In genomic region chr13:91291078-91291477, GRCh38 we compare ENCODE assay signal across 16 cellular contexts.
"Had no signal": no experiment of that assay in that cellular context is flagged by ENCODE, and none has a peak within 500 bp of the region (broad histone marks: within the 10 kb centered on the region; RNA-seq: fewer than 3 reads in every experiment).

No MANE protein-coding gene starts in this region.

- H3K27ac Mint-ChIP-seq: activated naive CD4-positive, alpha-beta T cell treated with anti-CD3 and anti-CD28 coated beads, Interleukin-2, amount 50 U/mL, for 24 hours; activated T-cell treated with anti-CD3 and anti-CD28 coated beads, Interleukin-2, amount 50 U/mL, for 72 hours; natural killer cell; stimulated activated naive CD8-positive, alpha-beta T cell treated with anti-CD3 and anti-CD28 coated beads, Interleukin-15, Interleukin-2, amounts not matched to agents 100 ng/mL and 50 ng/mL, for 24 hours had no signal

- H2AFZ ChIP-seq: hepatocyte had no signal

- H3K9me3 Mint-ChIP-seq: activated naive CD4-positive, alpha-beta T cell treated with anti-CD3 and anti-CD28 coated beads, Interleukin-2, amount 50 U/mL, for 24 hours; activated T-cell treated with anti-CD3 and anti-CD28 coated beads, Interleukin-2, amount 50 U/mL, for 72 hours; natural killer cell; stimulated activated naive CD8-positive, alpha-beta T cell treated with anti-CD3 and anti-CD28 coated beads, Interleukin-15, Interleukin-2, amounts not matched to agents 100 ng/mL and 50 ng/mL, for 24 hours had no signal

- H3K36me3 Mint-ChIP-seq: activated naive CD4-positive, alpha-beta T cell treated with anti-CD3 and anti-CD28 coated beads, Interleukin-2, amount 50 U/mL, for 24 hours; natural killer cell had no signal

- H3K27ac ChIP-seq: breast epithelium, coronary artery, hepatocyte, lower lobe of right lung, suprapubic skin, transverse colon, vagina had no signal

- H3K9me3 ChIP-seq: breast epithelium, lower lobe of right lung, suprapubic skin, transverse colon, vagina had no signal

- ATAC-seq: activated T-cell treated with anti-CD3 and anti-CD28 coated beads, Interleukin-2, amount 50 U/mL, for 72 hours; esophagus mucosa; left cardiac atrium; lower lobe of right lung; natural killer cell had no signal

- H3K27me3 Mint-ChIP-seq: stimulated activated naive CD8-positive, alpha-beta T cell treated with anti-CD3 and anti-CD28 coated beads, Interleukin-15, Interleukin-2, amounts not matched to agents 100 ng/mL and 50 ng/mL, for 24 hours had no signal

- H3K4me2 ChIP-seq: hepatocyte had no signal

- H3K4me3 ChIP-seq: breast epithelium, coronary artery, hepatocyte, lower lobe of right lung, suprapubic skin, transverse colon, vagina had no signal

- H3K4me1 Mint-ChIP-seq: activated naive CD4-positive, alpha-beta T cell treated with anti-CD3 and anti-CD28 coated beads, Interleukin-2, amount 50 U/mL, for 24 hours; natural killer cell had no signal

- H3K4me3 Mint-ChIP-seq: activated naive CD4-positive, alpha-beta T cell treated with anti-CD3 and anti-CD28 coated beads, Interleukin-2, amount 50 U/mL, for 24 hours; activated T-cell treated with anti-CD3 and anti-CD28 coated beads, Interleukin-2, amount 50 U/mL, for 72 hours; natural killer cell; stimulated activated naive CD8-positive, alpha-beta T cell treated with anti-CD3 and anti-CD28 coated beads, Interleukin-15, Interleukin-2, amounts not matched to agents 100 ng/mL and 50 ng/mL, for 24 hours had no signal

- H3K4me1 ChIP-seq: breast epithelium, lower lobe of right lung, suprapubic skin, transverse colon, vagina had no signal

- DNase-seq: activated CD4-positive, alpha-beta T cell treated with anti-CD3 and anti-CD28 coated beads for 1 hour; activated CD8-positive, alpha-beta memory T cell treated with anti-CD3 and anti-CD28 coated beads for 24 hours; activated effector memory CD4-positive, alpha-beta T cell treated with anti-CD3 and anti-CD28 coated beads, Interleukin-2, amount 50 U/mL, for 16 hours; activated T-cell treated with anti-CD3 and anti-CD28 coated beads, Interleukin-2, amount 50 U/mL, for 72 hours; left cardiac atrium; lower lobe of right lung; natural killer cell; transverse colon had no signal

- H3K27me3 ChIP-seq: breast epithelium, hepatocyte, suprapubic skin, transverse colon, vagina had no signal

- H3K79me2 ChIP-seq: hepatocyte had no signal

- H3K36me3 ChIP-seq: breast epithelium, lower lobe of right lung, suprapubic skin, transverse colon, vagina had no signal
